Comparison of ENCODE assay signal across 8 cellular contexts in genomic region chr3:69324362-69325025, GRCh38.
DNase-seq lines count a peak whose midpoint lies in the region; ATAC-seq, FAIRE-seq and TF ChIP-seq lines count a peak whose summit lies in the region.

No MANE protein-coding gene starts in this region.

- TF ChIP-seq CTCF in GM12872 (IDR thresholded peaks at IDR 0.05; ENCODE audit: insufficient read depth, low read depth, low read length): peak; percentile 73
- peak; percentile 71 to 81 (median 77) for TF ChIP-seq CTCF in GM12878 (IDR thresholded peaks at IDR 0.05 in 2 of 3, conservative IDR thresholded peaks at IDR 0.05 in 1 of 3; ENCODE audit: control insufficient read depth in 2 of 3, extremely low read depth in 1 of 3, insufficient read depth in 1 of 3, low read depth in 3 of 3, low read length in 3 of 3)
- TF ChIP-seq CTCF in neural crest cell (conservative IDR thresholded peaks at IDR 0.05): peak; percentile 41
- TF ChIP-seq CTCF in esophagus muscularis mucosa (IDR thresholded peaks at IDR 0.05): peak in 1 of 3 experiments; percentile 7

- peaks cover 28% of the 10 kb centered on the region for H3K4me1 ChIP-seq in GM12878 (ENCODE audit: control insufficient read depth, insufficient read depth, low read length)
- H3K4me1 ChIP-seq in esophagus muscularis mucosa: peaks cover 4 to 31% (median 19%) of the 10 kb centered on the region in 4 donors

- in situ Hi-C loops in GM12878 (cut with MboI): loop anchor here (5.0 kb wide), 2 partner anchors 98 to 348 kb away; no protein-coding TSS in a partner anchor

- no peaks in the 10 kb centered on the region for H3K79me2 ChIP-seq in GM12878 (ENCODE audit: control insufficient read depth, insufficient read depth, low read length)

- H4K20me1 ChIP-seq in GM12878 (ENCODE audit: control insufficient read depth, insufficient read depth): no peaks in the 10 kb centered on the region

- no peaks in the 10 kb centered on the region for H3K9me3 Mint-ChIP-seq in neural crest cell

- H3K27ac ChIP-seq in GM12878 (ENCODE audit: control insufficient read depth, insufficient read depth) (no peak overlapping the region), esophagus muscularis mucosa (replicated peaks in 1 of 4) (no peak overlapping the region)

- no peak overlapping the region for H3K9ac ChIP-seq in GM12878 (ENCODE audit: control insufficient read depth, insufficient read depth, low read length)

- POLR2A ChIA-PET in GM12878 (lab: Charles Lee): no interaction called here

- DNase-seq in Jurkat, Clone E6-1 (ENCODE audit: low read depth, low spot score): peak; percentile 46
- DNase-seq in GM12878 (ENCODE audit: low read depth, low spot score): no peak
- no peak for DNase-seq in neural crest cell (ENCODE audit: low read depth, low spot score)
- DNase-seq in NK-92 treated with Interleukin-12 subunit alpha and Interleukin-12 subunit beta, amount 100 ng/mL, for 24 hours (lab: John Stamatoyannopoulos, UW): no peak
- no peak for DNase-seq in NCI-H128 (lab: John Stamatoyannopoulos, UW; ENCODE audit: unreplicated experiment)
- no peak for DNase-seq in esophagus muscularis mucosa (ENCODE audit: extremely low spot score)

- H3K27me3 ChIP-seq in GM12878 (replicated peaks in 1 of 2; ENCODE audit: control insufficient read depth in 2 of 2, insufficient read depth in 2 of 2, low read length in 1 of 2): no peaks in the 10 kb centered on the region
- H3K27me3 ChIP-seq in esophagus muscularis mucosa: no peaks in the 10 kb centered on the region

- peak overlapping the region; percentile 30 for H3K4me2 ChIP-seq in GM12878 (ENCODE audit: control insufficient read depth, insufficient read depth)

- WGBS in GM12878 (ENCODE audit: insufficient coverage, insufficient replicate concordance, low lambda C conversion rate, missing lambda C conversion rate): 55% methylated on average over 7 of the region's 7 CpGs
- 81% methylated on average over 7 of the region's 7 CpGs for WGBS in esophagus muscularis mucosa

- no peaks in the 10 kb centered on the region for H3K27me3 Mint-ChIP-seq in neural crest cell (ENCODE audit: low read depth)

- TF ChIP-seq RAD21 in GM12878 (IDR thresholded peaks at IDR 0.05; ENCODE audit: insufficient read depth, low read depth, low read length): peak; percentile 98

- intact Hi-C loops in GM12878 (cut with micrococcal nuclease; ENCODE audit: unreplicated experiment): loop anchor here (1.0 to 10.0 kb wide), 7 partner anchors 44 to 620 kb away; partner anchors contain the start of gene FRMD4B
- intact Hi-C loops in esophagus muscularis mucosa (cut with DNase I): no loop called here

- no peak overlapping the region for H3K4me3 ChIP-seq in Jurkat, Clone E6-1 (ENCODE audit: low read length)
- no peak overlapping the region for H3K4me3 ChIP-seq in GM12878
- no peak overlapping the region for H3K4me3 ChIP-seq in esophagus muscularis mucosa

- no peaks in the 10 kb centered on the region for H3K9me3 ChIP-seq in GM12878 (replicated peaks; ENCODE audit: control insufficient read depth, insufficient read depth, low read length)
- no peaks in the 10 kb centered on the region for H3K9me3 ChIP-seq in esophagus muscularis mucosa

- RAD21 ChIA-PET in GM12878 (lab: Charles Lee; ENCODE audit: unreplicated experiment): interaction anchor here (0.5 to 8.7 kb wide), 15 partner anchors 14 to 348 kb away, joined by 3 to 83 read pairs (median 5); partner anchors contain the start of gene FRMD4B

- H3K4me1 Mint-ChIP-seq in neural crest cell: no peaks in the 10 kb centered on the region

- TF ChIP-seq EP300 in GM12878 (IDR thresholded peaks at IDR 0.05; ENCODE audit: borderline replicate concordance in 1 of 2, control insufficient read depth in 1 of 2, low read depth in 2 of 2, low read length in 2 of 2): 0 out of 4 replicates have a peak, but pooled peaks of 1 of the 2 experiments have one; percentile 15
- TF ChIP-seq EP300 in esophagus muscularis mucosa (IDR thresholded peaks at IDR 0.05): no peak

- SMC1A ChIA-PET in GM12878 (lab: Charles Lee; ENCODE audit: uncharacterized antibody, unreplicated experiment): interaction anchor here (0.5 to 8.3 kb wide), 19 partner anchors 8 to 231 kb away, joined by 3 to 111 read pairs (median 6); no protein-coding TSS in a partner anchor

- H3K4me3 Mint-ChIP-seq in neural crest cell: no peak overlapping the region

- peak overlapping the region; percentile 63; the same call in 1 of the 2 replicates for H2AFZ ChIP-seq in GM12878 (ENCODE audit: control insufficient read depth, low read depth, low read length)

- no peaks in the 10 kb centered on the region for H3K36me3 Mint-ChIP-seq in neural crest cell (ENCODE audit: low read depth)

- CTCF ChIA-PET in GM12878 (lab: Yijun Ruan, JAX): interaction anchor here (0.6 to 15.5 kb wide), 20 partner anchors 14 to 347 kb away, joined by 3 to 236 read pairs (median 6); partner anchors contain the start of gene FRMD4B

- ATAC-seq in GM21447 (IDR thresholded peaks at IDR 0.05; ENCODE audit: unreplicated experiment) (peak; percentile 47), GM12878 (peak; percentile 70)

- TF ChIP-seq POLR2A in GM12878 (IDR thresholded peaks at IDR 0.05; ENCODE audit: low read depth, low read length) (no peak), esophagus muscularis mucosa (IDR thresholded peaks at IDR 0.05; ENCODE audit: low read depth) (no peak)

- BruUV-seq in GM12878 (replicated peaks; lab: Mats Ljungman, UMichigan): no TSS peak

- no peak overlapping the region for H3K27ac Mint-ChIP-seq in neural crest cell (ENCODE audit: unreplicated experiment)

- no peak for FAIRE-seq in GM12878 (lab: Jason Lieb, UNC)

- H3K36me3 ChIP-seq in GM12878 (ENCODE audit: control insufficient read depth in 2 of 2, insufficient read depth in 2 of 2, low read length in 1 of 2) (no peaks in the 10 kb centered on the region), esophagus muscularis mucosa (no peaks in the 10 kb centered on the region)

TF ChIP-seq in GM12878, 131 proteins besides CTCF, POLR2A, EP300 and RAD21 (continues in another document):
- TF ChIP-seq RFX5 (IDR thresholded peaks at IDR 0.05; ENCODE audit: low read depth, low read length): no peak
- no peak for TF ChIP-seq BCL3 (IDR thresholded peaks at IDR 0.05; ENCODE audit: borderline replicate concordance, insufficient read depth, low read depth, low read length, poor library complexity, severe bottlenecking)
- TF ChIP-seq IKZF1 (conservative IDR thresholded peaks at IDR 0.05): peak; percentile 45; the same call in 1 of the 2 replicates
- 0 out of 2 replicates have a peak, but pooled peaks have one; percentile 30 for TF ChIP-seq MEF2A (IDR thresholded peaks at IDR 0.05; ENCODE audit: insufficient read depth, low read depth, low read length)
- peak; percentile 40; the same call in 1 of the 2 replicates for TF ChIP-seq NBN (IDR thresholded peaks at IDR 0.05)
- no peak for TF ChIP-seq ZNF274 (IDR thresholded peaks at IDR 0.05; ENCODE audit: insufficient read depth, insufficient read length)
- TF ChIP-seq CEBPZ (IDR thresholded peaks at IDR 0.05; ENCODE audit: low read depth, low read length): no peak
- TF ChIP-seq MEF2B (IDR thresholded peaks at IDR 0.05; ENCODE audit: partially characterized antibody, poor library complexity, severe bottlenecking): peak; percentile 99
- no peak for TF ChIP-seq PAX8 (IDR thresholded peaks at IDR 0.05)
